ENCODE assay signal across 12 cellular contexts in the genomic region with DNA sequence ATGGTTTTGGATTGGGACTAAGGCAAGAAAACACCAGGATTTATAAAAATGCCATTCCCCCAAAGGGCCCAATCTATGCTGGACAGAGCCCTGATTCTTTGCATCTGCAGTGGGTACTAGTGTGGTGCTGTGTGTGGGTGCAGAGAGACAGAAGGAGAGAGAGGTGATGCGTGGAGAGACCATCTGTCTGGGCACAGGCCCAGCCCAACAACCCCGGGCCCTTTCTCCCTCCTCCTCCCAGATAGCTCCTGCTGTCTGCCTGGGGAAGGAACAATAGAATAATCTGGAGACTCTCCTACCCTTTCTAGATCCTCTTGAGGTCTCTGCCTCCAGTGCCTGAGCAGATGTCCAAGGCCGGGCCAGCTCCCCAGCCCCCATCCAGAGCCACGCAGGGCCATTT. TPM values are rescaled to one million over a fixed set of nuclear protein-coding genes. Genes with fewer than 3 reads are reported as not detected.
A peak's percentile ranks its signal among the peaks of the same experiment; 100 is the strongest.
DNase-seq lines count a peak whose midpoint lies in the region; ATAC-seq and TF ChIP-seq lines count a peak whose summit lies in the region.
"Had no signal": no experiment of that assay in that cellular context is flagged by ENCODE, and none has a peak within 500 bp of the region (broad histone marks: within the 10 kb centered on the region; RNA-seq: fewer than 3 reads in every experiment).

No MANE protein-coding gene starts in this region.

- H3K4me2 ChIP-seq in BLaER1 treated with 17β-estradiol and CSF1 and Interleukin-3, amounts not matched to agents 10 nM and 100 nM: peak overlapping the region in 10 of 11 experiments; percentile 45 to 98 (median 94); a peak in 21 of 22 replicates
- no peak overlapping the region for H3K4me2 ChIP-seq in neural cell (ENCODE audit: low read length)

- TF ChIP-seq RAD21 in neural cell (conservative IDR thresholded peaks at IDR 0.05): no peak

- H3K27me3 Mint-ChIP-seq in T-helper 2 cell treated with Interferon-gamma antibody and Interleukin-4, amounts not matched to agents 5 μg/mL and 100 μg/mL, for 36 hours (ENCODE audit: low read depth): no peaks in the 10 kb centered on the region

- no peak overlapping the region for H3K4me3 ChIP-seq in BLaER1 treated with 17β-estradiol and CSF1 and Interleukin-3, amounts not matched to agents 10 nM and 100 nM
- H3K4me3 ChIP-seq in neural cell (ENCODE audit: low read length) (no peak overlapping the region), stomach (no peak overlapping the region)

- H4K20me1 ChIP-seq in BLaER1 treated with 17β-estradiol and CSF1 and Interleukin-3, amounts not matched to agents 10 nM and 100 nM: peaks cover 0 to 30% (median 3%) of the 10 kb centered on the region in 11 experiments; a peak in 7 of 22 replicates
- H4K20me1 ChIP-seq in neural cell (ENCODE audit: insufficient read depth): no peaks in the 10 kb centered on the region

- no peaks in the 10 kb centered on the region for H3K79me2 ChIP-seq in neural cell (replicated peaks; ENCODE audit: insufficient read depth, low read length)

- 54 to 78% (median 69%) methylated on average over 4 of the region's 4 CpGs for WGBS in stomach, 5 donors

- peaks cover 0 to 28% (median 0%) of the 10 kb centered on the region in 11 experiments; a peak in 4 of 22 replicates for H3K27me3 ChIP-seq in BLaER1 treated with 17β-estradiol and CSF1 and Interleukin-3, amounts not matched to agents 10 nM and 100 nM
- no peaks in the 10 kb centered on the region for H3K27me3 ChIP-seq in neural cell (ENCODE audit: insufficient read depth, low read depth, low read length)
- no peaks in the 10 kb centered on the region for H3K27me3 ChIP-seq in stomach
- H3K27me3 ChIP-seq: brain microvascular endothelial cell had no signal

- H3K36me3 Mint-ChIP-seq in T-helper 2 cell treated with Interferon-gamma antibody and Interleukin-4, amounts not matched to agents 5 μg/mL and 100 μg/mL, for 36 hours (ENCODE audit: low read depth): no peaks in the 10 kb centered on the region
- H3K36me3 Mint-ChIP-seq: IgD-negative memory B cell had no signal

- intact Hi-C loops in stomach (cut with DNase I; ENCODE audit: low total_unique reads): no loop called here

- H3K9ac ChIP-seq in BLaER1 treated with 17β-estradiol and CSF1 and Interleukin-3, amounts not matched to agents 10 nM and 100 nM: peak overlapping the region in 5 of 11 experiments; percentile 19 to 60 (median 53); a peak in 9 of 22 replicates
- peak overlapping the region; percentile 81 for H3K9ac ChIP-seq in neural cell (ENCODE audit: low read length)

- H3K4me1 ChIP-seq in BLaER1 treated with 17β-estradiol and CSF1 and Interleukin-3, amounts not matched to agents 10 nM and 100 nM: peaks cover 73 to 100% (median 99%) of the 10 kb centered on the region in 10 experiments
- peaks cover 13 to 52% (median 26%) of the 10 kb centered on the region in 4 donors for H3K4me1 ChIP-seq in stomach

- H2AFZ ChIP-seq in neural cell (ENCODE audit: low read depth, low read length): no peak overlapping the region

- no peaks in the 10 kb centered on the region for H3K9me2 ChIP-seq in neural cell (ENCODE audit: insufficient read depth, low read length)

- no peak for TF ChIP-seq POLR2A in stomach (IDR thresholded peaks at IDR 0.05)

- H3K4me3 Mint-ChIP-seq in T-helper 2 cell treated with Interferon-gamma antibody and Interleukin-4, amounts not matched to agents 5 μg/mL and 100 μg/mL, for 36 hours: no peak overlapping the region
- H3K4me3 Mint-ChIP-seq: activated T-cell treated with anti-CD3 and anti-CD28 coated beads, Interleukin-2, amount 50 U/mL, for 4 hours; B cell; IgD-negative memory B cell had no signal

- H3K9me3 Mint-ChIP-seq in T-helper 2 cell treated with Interferon-gamma antibody and Interleukin-4, amounts not matched to agents 5 μg/mL and 100 μg/mL, for 36 hours: no peaks in the 10 kb centered on the region
- H3K9me3 Mint-ChIP-seq: activated T-cell treated with anti-CD3 and anti-CD28 coated beads, Interleukin-2, amount 50 U/mL, for 4 hours; IgD-negative memory B cell had no signal

- ATAC-seq in GM18861 (IDR thresholded peaks at IDR 0.05; ENCODE audit: unreplicated experiment): no peak
- ATAC-seq in HG03159 (IDR thresholded peaks at IDR 0.05; ENCODE audit: unreplicated experiment): no peak
- ATAC-seq: activated T-cell treated with anti-CD3 and anti-CD28 coated beads, Interleukin-2, amount 50 U/mL, for 4 hours had no signal

- no peaks in the 10 kb centered on the region for H3K36me3 ChIP-seq in BLaER1 treated with 17β-estradiol and CSF1 and Interleukin-3, amounts not matched to agents 10 nM and 100 nM
- H3K36me3 ChIP-seq in neural cell (ENCODE audit: insufficient read depth, low read length): no peaks in the 10 kb centered on the region
- peaks cover 0 to 19% (median 9%) of the 10 kb centered on the region in 4 donors for H3K36me3 ChIP-seq in stomach
- H3K36me3 ChIP-seq: brain microvascular endothelial cell had no signal

- DNase-seq in NCI-H2081 treated with DMSO at 0.1 percent for 48 hours (lab: John Stamatoyannopoulos, UW) (peak; percentile 13), stomach (no peak)
- no peak for DNase-seq in T-helper 2 cell treated with Interferon-gamma antibody and Interleukin-4, amounts not matched to agents 5 μg/mL and 100 μg/mL, for 36 hours (ENCODE audit: low spot score)
- DNase-seq: activated T-cell treated with anti-CD3 and anti-CD28 coated beads, Interleukin-2, amount 50 U/mL, for 4 hours; brain microvascular endothelial cell had no signal

- TF ChIP-seq EP300 in neural cell (conservative IDR thresholded peaks at IDR 0.05; ENCODE audit: poor library complexity, severe bottlenecking): no peak
- TF ChIP-seq EP300 in stomach (IDR thresholded peaks at IDR 0.05): no peak

- H3K27ac ChIP-seq in BLaER1 treated with 17β-estradiol and CSF1 and Interleukin-3, amounts not matched to agents 10 nM and 100 nM: peak overlapping the region in 6 of 11 experiments; percentile 7 to 84 (median 54); a peak in 8 of 22 replicates
- H3K27ac ChIP-seq in cingulate gyrus (ENCODE audit: low read depth, low read length) (peak overlapping the region; percentile 97), neural cell (ENCODE audit: low read length) (peak overlapping the region; percentile 99), stomach (peak overlapping the region in 2 of 5 donors; percentile 45 to 80)
- H3K27ac ChIP-seq: brain microvascular endothelial cell had no signal

- H3K9me3 ChIP-seq in BLaER1 treated with 17β-estradiol and CSF1 and Interleukin-3, amounts not matched to agents 10 nM and 100 nM (replicated peaks in 1 of 11): no peaks in the 10 kb centered on the region
- H3K9me3 ChIP-seq in neural cell (ENCODE audit: low read length): no peaks in the 10 kb centered on the region
- no peaks in the 10 kb centered on the region for H3K9me3 ChIP-seq in stomach

- no peak overlapping the region for H3K27ac Mint-ChIP-seq in T-helper 2 cell treated with Interferon-gamma antibody and Interleukin-4, amounts not matched to agents 5 μg/mL and 100 μg/mL, for 36 hours
- H3K27ac Mint-ChIP-seq: B cell, IgD-negative memory B cell had no signal

- no peak for TF ChIP-seq CTCF in neural cell (IDR thresholded peaks at IDR 0.05; ENCODE audit: poor library complexity, severe bottlenecking)
- no peak for TF ChIP-seq CTCF in stomach (IDR thresholded peaks at IDR 0.05)

- H3F3A ChIP-seq in neural cell (ENCODE audit: insufficient read depth, low read length, poor library complexity, severe bottlenecking): peaks cover 4% of the 10 kb centered on the region

- no peaks in the 10 kb centered on the region for H3K4me1 Mint-ChIP-seq in T-helper 2 cell treated with Interferon-gamma antibody and Interleukin-4, amounts not matched to agents 5 μg/mL and 100 μg/mL, for 36 hours (ENCODE audit: low read depth)
- H3K4me1 Mint-ChIP-seq: IgD-negative memory B cell had no signal

TF ChIP-seq in neural cell, 6 proteins besides CTCF, POLR2A, EP300 and RAD21:
- TF ChIP-seq TAF1 (IDR thresholded peaks at IDR 0.05; ENCODE audit: low read depth) (no peak), POLR2AphosphoS5 (IDR thresholded peaks at IDR 0.05) (no peak), REST (IDR thresholded peaks at IDR 0.05; ENCODE audit: borderline replicate concordance) (no peak), EZH2 (IDR thresholded peaks at IDR 0.05; ENCODE audit: borderline replicate concordance, insufficient read depth, low read length, poor library complexity, severe bottlenecking) (no peak), SMC3 (conservative IDR thresholded peaks at IDR 0.05; ENCODE audit: poor library complexity) (no peak), MXI1 (conservative IDR thresholded peaks at IDR 0.05; ENCODE audit: poor library complexity, severe bottlenecking) (no peak)

RNA-seq across cellular contexts. Expression of gene KIAA1614, which starts 15.1 kb away (rescaled TPM):
- polyA plus RNA-seq in neural cell (0.50 and 1.4 TPM in 2 replicates), stomach (1 to 10 TPM; 1.1 to 2.2 (median 1.8) TPM)
- 1.2 and 3.4 TPM in 2 replicates for polyA minus RNA-seq in neural cell
- total RNA-seq in stomach: 1 to 10 TPM in 3 of 5 donors, under 1 TPM in 1, not detected in 1; under 0.01 to 6.1 (median 1.7) TPM
- polyA plus RNA-seq: IgD-negative memory B cell had no signal
